1 cellular context compared by ENCODE assay signal in the genomic region with DNA sequence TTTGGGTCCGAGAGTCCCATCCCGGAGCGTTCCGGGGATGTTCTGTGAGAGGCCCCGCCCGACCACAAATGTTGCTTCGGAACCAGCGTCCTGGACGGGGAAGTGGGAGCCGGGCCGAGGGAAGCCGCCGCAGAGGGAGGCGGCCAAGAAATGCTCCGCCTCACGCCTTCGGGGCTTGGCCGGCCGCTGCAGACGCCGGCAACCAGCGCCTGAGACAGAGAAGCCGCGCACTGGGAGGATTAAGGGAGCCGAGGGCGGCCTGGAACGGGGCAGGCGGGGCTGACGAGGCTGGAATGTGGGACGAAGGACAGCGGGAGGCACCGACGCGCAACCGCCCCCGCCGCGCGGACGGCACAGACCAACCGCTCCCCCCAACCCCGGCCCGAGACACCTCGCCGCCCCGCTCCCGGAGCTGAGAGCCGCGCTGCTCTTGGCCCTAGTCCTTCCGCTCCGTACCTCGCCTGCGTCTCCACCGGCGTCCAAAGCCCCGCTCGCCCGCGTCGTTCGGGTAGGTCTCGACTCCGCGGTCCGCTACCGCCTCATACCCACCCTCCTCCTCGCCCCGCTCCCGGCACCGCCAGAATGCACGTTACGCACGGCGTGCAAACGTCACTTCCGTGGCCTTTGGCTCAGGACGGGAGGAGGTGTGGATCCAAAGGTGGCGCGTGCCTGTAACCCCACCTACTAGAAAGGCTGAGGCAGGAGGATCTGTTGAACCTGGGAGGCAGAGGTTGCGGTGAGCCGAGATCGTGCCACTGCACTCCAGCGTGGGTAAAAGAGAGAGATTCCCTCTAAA.
TF ChIP-seq lines count a peak whose summit lies in the region.

No MANE protein-coding gene starts in this region.

TF ChIP-seq in K562, 482 proteins besides CTCF, POLR2A, EP300 and RAD21 (continued from another document and continues in another):
- TF ChIP-seq ZNF592 (IDR thresholded peaks at IDR 0.05) (peak; percentile 91), ZNF561 (CRISPR knock-in tag; conservative IDR thresholded peaks at IDR 0.05) (no peak), WHSC1 (IDR thresholded peaks at IDR 0.05; ENCODE audit: low read length) (no peak), ZNF707 (CRISPR knock-in tag; conservative IDR thresholded peaks at IDR 0.05) (no peak), CHCHD3 (CRISPR knock-in tag; IDR thresholded peaks at IDR 0.05) (no peak), SIN3B (IDR thresholded peaks at IDR 0.05; ENCODE audit: low read depth) (0 out of 2 replicates have a peak, but pooled peaks have one; percentile 46), ZZZ3 (IDR thresholded peaks at IDR 0.05) (no peak), BCLAF1 (IDR thresholded peaks at IDR 0.05; ENCODE audit: borderline replicate concordance in 1 of 2, control insufficient read depth in 1 of 2, low read depth in 2 of 2, low read length in 1 of 2) (no peak), HNRNPUL1 (IDR thresholded peaks at IDR 0.05; ENCODE audit: low read length) (no peak), SIRT6 (IDR thresholded peaks at IDR 0.05; ENCODE audit: low read depth, low read length) (no peak), E2F8 (IDR thresholded peaks at IDR 0.05; ENCODE audit: low read depth, partially characterized antibody) (peak; percentile 69), ZNF764 (CRISPR knock-in tag; IDR thresholded peaks at IDR 0.05; ENCODE audit: low read depth) (no peak), TCFL5 (CRISPR knock-in tag; conservative IDR thresholded peaks at IDR 0.05) (no peak), GATAD2B (IDR thresholded peaks at IDR 0.05; ENCODE audit: borderline replicate concordance) (no peak), NKRF (IDR thresholded peaks at IDR 0.05; ENCODE audit: borderline replicate concordance) (peak; percentile 88), PTRF (tag; IDR thresholded peaks at IDR 0.05) (no peak), E2F3 (CRISPR knock-in tag; IDR thresholded peaks at IDR 0.05) (no peak), RCOR1 (IDR thresholded peaks at IDR 0.05; ENCODE audit: borderline replicate concordance in 1 of 2, low read depth in 2 of 2, low read length in 2 of 2) (peak in 1 of 2 experiments; percentile 55; a peak in 1 of 4 replicates), ZNF668 (CRISPR knock-in tag; IDR thresholded peaks at IDR 0.05) (0 out of 2 replicates have a peak, but pooled peaks have one; percentile 54), ZC3H8 (IDR thresholded peaks at IDR 0.05) (no peak), POLR3G (IDR thresholded peaks at IDR 0.05; ENCODE audit: extremely low read depth, insufficient read length, insufficient replicate concordance) (no peak), RFX1 (IDR thresholded peaks at IDR 0.05) (no peak), POLR2B (IDR thresholded peaks at IDR 0.05; ENCODE audit: low read depth, partially characterized antibody) (peak; percentile 89), YBX1 (IDR thresholded peaks at IDR 0.05) (no peak), XRCC5 (IDR thresholded peaks at IDR 0.05; ENCODE audit: low read depth, low read length) (no peak), PHB (CRISPR knock-in tag; IDR thresholded peaks at IDR 0.05) (no peak; the same call in 1 of the 2 replicates), RUNX1 (IDR thresholded peaks at IDR 0.05; ENCODE audit: low read depth) (no peak), JUN (IDR thresholded peaks at IDR 0.05; ENCODE audit: borderline replicate concordance, low read depth, low read length) (no peak; the same call in 1 of the 2 replicates), JUN (CRISPR knock-in tag; IDR thresholded peaks at IDR 0.05; ENCODE audit: borderline replicate concordance) (no peak), E2F4 (CRISPR knock-in tag; IDR thresholded peaks at IDR 0.05; ENCODE audit: low read depth) (no peak), MNT (conservative IDR thresholded peaks at IDR 0.05) (peak; percentile 90 to 95), GTF2B (IDR thresholded peaks at IDR 0.05; ENCODE audit: extremely low read depth, insufficient read length) (no peak), CXXC5 (CRISPR knock-in tag; IDR thresholded peaks at IDR 0.05) (peak; percentile 93), TAF9B (IDR thresholded peaks at IDR 0.05; ENCODE audit: partially characterized antibody) (peak; percentile 61), HDGF (IDR thresholded peaks at IDR 0.05) (no peak; the same call in none of the 2 replicates), NR2C1 (IDR thresholded peaks at IDR 0.05) (no peak), NR2C1 (tag; IDR thresholded peaks at IDR 0.05) (peak; percentile 59)
- TF ChIP-seq, protein P1, sequence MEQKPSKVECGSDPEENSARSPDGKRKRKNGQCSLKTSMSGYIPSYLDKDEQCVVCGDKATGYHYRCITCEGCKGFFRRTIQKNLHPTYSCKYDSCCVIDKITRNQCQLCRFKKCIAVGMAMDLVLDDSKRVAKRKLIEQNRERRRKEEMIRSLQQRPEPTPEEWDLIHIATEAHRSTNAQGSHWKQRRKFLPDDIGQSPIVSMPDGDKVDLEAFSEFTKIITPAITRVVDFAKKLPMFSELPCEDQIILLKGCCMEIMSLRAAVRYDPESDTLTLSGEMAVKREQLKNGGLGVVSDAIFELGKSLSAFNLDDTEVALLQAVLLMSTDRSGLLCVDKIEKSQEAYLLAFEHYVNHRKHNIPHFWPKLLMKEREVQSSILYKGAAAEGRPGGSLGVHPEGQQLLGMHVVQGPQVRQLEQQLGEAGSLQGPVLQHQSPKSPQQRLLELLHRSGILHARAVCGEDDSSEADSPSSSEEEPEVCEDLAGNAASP (IDR thresholded peaks at IDR 0.05) = no peak
- TF ChIP-seq, protein P2, sequence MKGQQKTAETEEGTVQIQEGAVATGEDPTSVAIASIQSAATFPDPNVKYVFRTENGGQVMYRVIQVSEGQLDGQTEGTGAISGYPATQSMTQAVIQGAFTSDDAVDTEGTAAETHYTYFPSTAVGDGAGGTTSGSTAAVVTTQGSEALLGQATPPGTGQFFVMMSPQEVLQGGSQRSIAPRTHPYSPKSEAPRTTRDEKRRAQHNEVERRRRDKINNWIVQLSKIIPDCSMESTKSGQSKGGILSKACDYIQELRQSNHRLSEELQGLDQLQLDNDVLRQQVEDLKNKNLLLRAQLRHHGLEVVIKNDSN (CRISPR knock-in tag; IDR thresholded peaks at IDR 0.05) = peak; percentile 12; the same call in 1 of the 2 replicates
